ENCODE assay signal across 13 cellular contexts in genomic region chr5:181133610-181134231, GRCh38. TPM values are rescaled to one million over a fixed set of nuclear protein-coding genes. Genes with fewer than 3 reads are reported as not detected.
A peak's percentile ranks its signal among the peaks of the same experiment; 100 is the strongest.
DNase-seq lines count a peak whose midpoint lies in the region; ATAC-seq and TF ChIP-seq lines count a peak whose summit lies in the region.
"Had no signal": no experiment of that assay in that cellular context is flagged by ENCODE, and none has a peak within 500 bp of the region (broad histone marks: within the 10 kb centered on the region; RNA-seq: fewer than 3 reads in every experiment).

No MANE protein-coding gene starts in this region.

- peaks cover 0 to 8% (median 0%) of the 10 kb centered on the region in 3 donors for H3K9me3 ChIP-seq in esophagus squamous epithelium

- no peak overlapping the region for H3K27ac ChIP-seq in esophagus squamous epithelium

- H3K27me3 ChIP-seq in esophagus squamous epithelium, result peaks cover 0 to 46% (median 0%) of the 10 kb centered on the region in 4 donors

- 46 to 53% methylated on average over 10 of the region's 10 CpGs for WGBS in esophagus squamous epithelium, 2 donors

- POLR2A ChIA-PET in activated CD8-positive, alpha-beta T cell treated with anti-CD3 and anti-CD28 coated beads for 36 hours (lab: Charles Lee), result no interaction called here

- DNase-seq in GM04504 (ENCODE audit: low read depth) (peak; percentile 32), RPMI8226 (peak; percentile 55), fibroblast of pulmonary artery (ENCODE audit: low read depth) (peak; percentile 62), sciatic nerve (ENCODE audit: low spot score) (peak; percentile 80), esophagus squamous epithelium (lab: John Stamatoyannopoulos, UW) (no peak), NCI-H146 treated with DMSO at 0.1 percent for 48 hours (lab: John Stamatoyannopoulos, UW; ENCODE audit: unreplicated experiment) (no peak)
- no peak for DNase-seq in activated CD8-positive, alpha-beta T cell treated with anti-CD3 and anti-CD28 coated beads for 36 hours
- DNase-seq: activated T-cell treated with anti-CD3 and anti-CD28 coated beads, Interleukin-2, amount 50 U/mL, for 1 hour; NK-92 treated with Interleukin-12 subunit alpha and Interleukin-12 subunit beta, amount 100 ng/mL, for 24 hours had no signal

- CTCF ChIA-PET in activated CD8-positive, alpha-beta T cell treated with anti-CD3 and anti-CD28 coated beads for 36 hours (lab: Charles Lee), result no interaction called here

- no peak for TF ChIP-seq POLR2A in esophagus squamous epithelium (IDR thresholded peaks at IDR 0.05)

- no peak overlapping the region for H3K4me3 Mint-ChIP-seq in activated CD8-positive, alpha-beta T cell treated with anti-CD3 and anti-CD28 coated beads for 36 hours

- H3K9me3 Mint-ChIP-seq in activated CD8-positive, alpha-beta T cell treated with anti-CD3 and anti-CD28 coated beads for 36 hours, result peaks cover 1% of the 10 kb centered on the region

- H3K27me3 Mint-ChIP-seq in activated CD8-positive, alpha-beta T cell treated with anti-CD3 and anti-CD28 coated beads for 36 hours, result peaks cover 32% of the 10 kb centered on the region

- H3K36me3 ChIP-seq in esophagus squamous epithelium, result no peaks in the 10 kb centered on the region

- H3K36me3 Mint-ChIP-seq in activated CD8-positive, alpha-beta T cell treated with anti-CD3 and anti-CD28 coated beads for 36 hours (ENCODE audit: low read depth), result no peaks in the 10 kb centered on the region

- H3K4me1 Mint-ChIP-seq in activated CD8-positive, alpha-beta T cell treated with anti-CD3 and anti-CD28 coated beads for 36 hours (ENCODE audit: low read depth), result no peaks in the 10 kb centered on the region

- intact Hi-C loops in sciatic nerve (cut with DNase I), result no loop called here
- intact Hi-C loops in esophagus squamous epithelium (cut with DNase I), result no loop called here
- intact Hi-C loops in activated CD8-positive, alpha-beta T cell treated with anti-CD3 and anti-CD28 coated beads for 36 hours (cut with micrococcal nuclease), result no loop called here

- H3K4me3 ChIP-seq in fibroblast of pulmonary artery (replicated peaks; ENCODE audit: low read depth, low read length) (no peak overlapping the region), esophagus squamous epithelium (no peak overlapping the region)

- TF ChIP-seq CTCF in fibroblast of pulmonary artery (IDR thresholded peaks at IDR 0.05; ENCODE audit: low read length, missing control alignments) (no peak), esophagus squamous epithelium (IDR thresholded peaks at IDR 0.05) (no peak)
- no peak for TF ChIP-seq CTCF in activated CD8-positive, alpha-beta T cell treated with anti-CD3 and anti-CD28 coated beads for 36 hours (IDR thresholded peaks at IDR 0.05)

- no peak for ATAC-seq in sciatic nerve
- no peak for ATAC-seq in activated CD8-positive, alpha-beta T cell treated with anti-CD3 and anti-CD28 coated beads for 36 hours
- no peak for ATAC-seq in HG03354 (IDR thresholded peaks at IDR 0.05; ENCODE audit: poor library complexity, severe bottlenecking, unreplicated experiment)
- ATAC-seq: esophagus mucosa had no signal

- peaks cover 0 to 6% (median 3%) of the 10 kb centered on the region in 3 donors for H3K4me1 ChIP-seq in esophagus squamous epithelium

- no peak overlapping the region for H3K27ac Mint-ChIP-seq in activated CD8-positive, alpha-beta T cell treated with anti-CD3 and anti-CD28 coated beads for 36 hours

RNA-seq across cellular contexts. Expression of gene OR2V1, which starts 2.8 kb away (rescaled TPM):
- total RNA-seq in sciatic nerve, result not detected
- total RNA-seq in esophagus squamous epithelium, result not detected
- not detected for total RNA-seq in activated CD8-positive, alpha-beta T cell treated with anti-CD3 and anti-CD28 coated beads for 36 hours
- total RNA-seq: esophagus mucosa, pulmonary artery endothelial cell, temporal lobe had no signal

RNA-seq across cellular contexts. Expression of gene OR2V2, which starts 13.7 kb away (rescaled TPM):
- total RNA-seq in sciatic nerve, result not detected
- total RNA-seq in esophagus squamous epithelium, result not detected
- total RNA-seq in activated CD8-positive, alpha-beta T cell treated with anti-CD3 and anti-CD28 coated beads for 36 hours, result not detected
- total RNA-seq: esophagus mucosa, pulmonary artery endothelial cell, temporal lobe had no signal

Comparison
In these comparisons a context has a peak if more than half of its experiments do, and no peak if none do; other contexts are left out.
1. DNase-seq: peak in GM04504 (single experiment), RPMI8226 (single experiment), fibroblast of pulmonary artery (single experiment) and sciatic nerve (single experiment); none in esophagus squamous epithelium (single experiment), activated CD8-positive, alpha-beta T cell treated with anti-CD3 and anti-CD28 coated beads for 36 hours (single experiment) and NCI-H146 treated with DMSO at 0.1 percent for 48 hours (single experiment).